19 cellular contexts compared by ENCODE assay signal in the genomic region with DNA sequence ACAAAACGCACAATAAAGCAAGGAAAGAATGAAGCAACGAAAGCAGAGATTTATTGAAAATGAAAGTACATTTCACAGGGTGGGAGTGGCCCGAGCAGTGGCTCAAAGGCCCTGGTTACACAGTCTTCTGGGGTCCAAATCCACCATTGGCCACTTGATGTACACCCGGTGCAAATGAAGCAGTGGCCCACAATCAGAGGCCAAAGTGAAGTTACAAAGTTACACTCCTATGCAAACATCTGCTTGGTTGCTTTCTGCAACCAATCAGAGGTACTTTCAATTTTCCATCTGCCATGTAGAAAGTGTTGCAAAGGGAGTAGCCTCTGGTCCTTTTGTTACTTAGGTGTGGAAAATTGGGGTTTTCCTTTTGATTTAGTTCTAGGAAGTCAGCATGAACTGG. TPM values are rescaled to one million over a fixed set of nuclear protein-coding genes. Genes with fewer than 3 reads are reported as not detected.
"Had no signal": no experiment of that assay in that cellular context is flagged by ENCODE, and none has a peak within 500 bp of the region (broad histone marks: within the 10 kb centered on the region; RNA-seq: fewer than 3 reads in every experiment).

No MANE protein-coding gene starts in this region.

- H3K27ac ChIP-seq: parathyroid adenoma, transverse colon, vagina, WERI-Rb-1 had no signal

- H3K4me1 ChIP-seq: parathyroid adenoma, transverse colon, vagina had no signal

- H3K36me3 Mint-ChIP-seq: brain, natural killer cell had no signal

- H3K4me3 Mint-ChIP-seq: activated CD8-positive, alpha-beta T cell treated with anti-CD3 and anti-CD28 coated beads, Interleukin-2, amount 10 ng/mL, durations not matched to agents 7 days and 5 days; activated T-helper 1 cell treated with anti-CD3 and anti-CD28 coated beads, Interleukin-12 subunit alpha, Interleukin-12 subunit beta, Interleukin-2, Interleukin-4 antibody, amounts not matched to agents 30 ng/mL and 10 ng/mL and 1 ng/mL, durations not matched to agents 14 hours and 24 hours and 36 hours; brain; natural killer cell; stimulated activated naive CD8-positive, alpha-beta T cell treated with anti-CD3 and anti-CD28 coated beads, Interleukin-15, amount 100 ng/mL, for 72 hours had no signal

- H3K4me3 ChIP-seq: lung, transverse colon, vagina had no signal

- ATAC-seq: activated CD8-positive, alpha-beta T cell treated with anti-CD3 and anti-CD28 coated beads, Interleukin-2, amount 10 ng/mL, durations not matched to agents 7 days and 5 days; natural killer cell; right cardiac atrium; stimulated activated naive CD8-positive, alpha-beta T cell treated with anti-CD3 and anti-CD28 coated beads, Interleukin-15, amount 100 ng/mL, for 72 hours had no signal

- H3K27ac Mint-ChIP-seq: activated CD8-positive, alpha-beta T cell treated with anti-CD3 and anti-CD28 coated beads, Interleukin-2, amount 10 ng/mL, durations not matched to agents 7 days and 5 days; activated T-helper 1 cell treated with anti-CD3 and anti-CD28 coated beads, Interleukin-12 subunit alpha, Interleukin-12 subunit beta, Interleukin-2, Interleukin-4 antibody, amounts not matched to agents 30 ng/mL and 10 ng/mL and 1 ng/mL, durations not matched to agents 14 hours and 24 hours and 36 hours; brain; natural killer cell; stimulated activated naive CD8-positive, alpha-beta T cell treated with anti-CD3 and anti-CD28 coated beads, Interleukin-15, amount 100 ng/mL, for 72 hours had no signal

- H3K9me3 ChIP-seq: vagina had no signal

- H3K9ac ChIP-seq: parathyroid adenoma had no signal

- DNase-seq: activated CD4-positive, alpha-beta T cell treated with anti-CD3 and anti-CD28 coated beads for 1 hour; activated CD4-positive, alpha-beta T cell treated with anti-CD3 and anti-CD28 coated beads, Interleukin-2, amount 50 U/mL, for 1 hour; activated CD8-positive, alpha-beta T cell treated with anti-CD3 and anti-CD28 coated beads, Interleukin-2, amount 10 ng/mL, durations not matched to agents 7 days and 5 days; activated gamma-delta T cell; activated naive CD4-positive, alpha-beta T cell treated with anti-CD3 and anti-CD28 coated beads, Interleukin-2, amount 50 U/mL, for 16 hours; aorta; foreskin fibroblast; kidney; natural killer cell; right cardiac atrium; stimulated activated CD4-positive, alpha-beta T cell treated with anti-CD3 and anti-CD28 coated beads, Interleukin-1b, Interleukin-23, amount 100 ng/mL, for 48 hours; stimulated activated naive CD8-positive, alpha-beta T cell treated with anti-CD3 and anti-CD28 coated beads, Interleukin-15, amount 100 ng/mL, for 72 hours; transverse colon; WERI-Rb-1 had no signal

- H3K4me1 Mint-ChIP-seq: brain; natural killer cell; stimulated activated naive CD8-positive, alpha-beta T cell treated with anti-CD3 and anti-CD28 coated beads, Interleukin-15, amount 100 ng/mL, for 72 hours had no signal

- H3K9me3 Mint-ChIP-seq: activated T-helper 1 cell treated with anti-CD3 and anti-CD28 coated beads, Interleukin-12 subunit alpha, Interleukin-12 subunit beta, Interleukin-2, Interleukin-4 antibody, amounts not matched to agents 30 ng/mL and 10 ng/mL and 1 ng/mL, durations not matched to agents 14 hours and 24 hours and 36 hours had no signal

- H3K27me3 ChIP-seq: transverse colon, vagina had no signal

- H3K27me3 Mint-ChIP-seq: brain; stimulated activated naive CD8-positive, alpha-beta T cell treated with anti-CD3 and anti-CD28 coated beads, Interleukin-15, amount 100 ng/mL, for 72 hours had no signal

- H3K36me3 ChIP-seq: transverse colon, vagina, WERI-Rb-1 had no signal

- H3K79me2 ChIP-seq: parathyroid adenoma had no signal

- H2AFZ ChIP-seq: parathyroid adenoma had no signal

RNA-seq across cellular contexts. Expression of gene DNAH14, which starts 10.0 kb away (rescaled TPM):
- total RNA-seq: activated CD8-positive, alpha-beta T cell treated with anti-CD3 and anti-CD28 coated beads, Interleukin-2, amount 10 ng/mL, durations not matched to agents 7 days and 5 days had no signal
